Comparison of ENCODE assay signal across 20 cellular contexts in genomic region chr18:37364237-37364636, GRCh38.
DNase-seq lines count a peak whose midpoint lies in the region; ATAC-seq, FAIRE-seq and TF ChIP-seq lines count a peak whose summit lies in the region.
"Had no signal": no experiment of that assay in that cellular context is flagged by ENCODE, and none has a peak within 500 bp of the region (broad histone marks: within the 10 kb centered on the region; RNA-seq: fewer than 3 reads in every experiment).

No MANE protein-coding gene starts in this region.

- WGBS in adrenal gland, 4 donors = 47 to 56% (median 53%) methylated on average over 2 of the region's 2 CpGs
- WGBS in thyroid gland, 2 donors = 44 to 56% methylated on average over 2 of the region's 2 CpGs

- TF ChIP-seq CTCF in adrenal gland (IDR thresholded peaks at IDR 0.05) = no peak
- TF ChIP-seq CTCF in kidney (IDR thresholded peaks at IDR 0.05; ENCODE audit: borderline replicate concordance, extremely low read depth, insufficient read depth) = no peak
- no peak for TF ChIP-seq CTCF in thyroid gland (IDR thresholded peaks at IDR 0.05)
- no peak for TF ChIP-seq CTCF in mesothelial cell of epicardium (IDR thresholded peaks at IDR 0.05; ENCODE audit: unreplicated experiment)

- no peaks in the 10 kb centered on the region for H3K9me3 ChIP-seq in adrenal gland (replicated peaks in 1 of 3)
- no peaks in the 10 kb centered on the region for H3K9me3 ChIP-seq in kidney (ENCODE audit: control insufficient read depth in 1 of 2, low read length in 2 of 2)
- H3K9me3 ChIP-seq in thyroid gland = no peaks in the 10 kb centered on the region
- H3K9me3 ChIP-seq: uterus had no signal

- H3K27ac ChIP-seq in adrenal gland = no peak overlapping the region
- H3K27ac ChIP-seq in kidney (ENCODE audit: low read depth in 2 of 2, low read length in 2 of 2) = no peak overlapping the region
- no peak overlapping the region for H3K27ac ChIP-seq in thyroid gland
- H3K27ac ChIP-seq: hepatocyte, parathyroid adenoma, uterus, WERI-Rb-1 had no signal

- TF ChIP-seq POLR2A in adrenal gland (IDR thresholded peaks at IDR 0.05) (no peak), thyroid gland (IDR thresholded peaks at IDR 0.05) (no peak)

- ATAC-seq in SK-N-SH treated with all-trans-retinoic acid at 6 μM for 48 hours = no peak
- ATAC-seq: stimulated activated naive B cell treated with anti-CD40 and anti-IgM and Interleukin-4, amounts not matched to agents 10 μg/mL and 1 μg/mL and 100 μg/mL, for 72 hours; T-cell had no signal

- peak; percentile 4 for DNase-seq in NCI-H345 (lab: John Stamatoyannopoulos, UW)
- no peak for DNase-seq in NCI-H345 treated with DMSO at 0.1 percent for 48 hours (lab: John Stamatoyannopoulos, UW; ENCODE audit: unreplicated experiment)
- peak; percentile 75 to 92 (median 87) for DNase-seq in adrenal gland
- peak; percentile 84 for DNase-seq in kidney
- DNase-seq in thyroid gland = peak; percentile 92 to 96
- no peak for DNase-seq in mesothelial cell of epicardium (ENCODE audit: low spot score in 2 of 2, unreplicated experiment in 2 of 2)
- DNase-seq in KG1 (lab: John Stamatoyannopoulos, UW) = no peak
- DNase-seq: activated CD4-positive, alpha-beta memory T cell treated with anti-CD3 and anti-CD28 coated beads, Interleukin-2, amount 10 ng/mL, durations not matched to agents 7 days and 5 days; activated T-cell treated with anti-CD3 and anti-CD28 coated beads, Interleukin-2, amount 50 U/mL, for 48 hours; CD8-positive, alpha-beta memory T cell; stimulated activated naive B cell treated with anti-CD40 and anti-IgM and Interleukin-4, amounts not matched to agents 10 μg/mL and 1 μg/mL and 100 μg/mL, for 72 hours; T-cell; uterus; WERI-Rb-1 had no signal

- H3K27me3 ChIP-seq in adrenal gland (no peaks in the 10 kb centered on the region), thyroid gland (no peaks in the 10 kb centered on the region)
- H3K27me3 ChIP-seq: uterus had no signal

- H3K27ac Mint-ChIP-seq in mesothelial cell of epicardium = no peak overlapping the region
- H3K27ac Mint-ChIP-seq: activated CD4-positive, alpha-beta memory T cell treated with anti-CD3 and anti-CD28 coated beads, Interleukin-2, amount 10 ng/mL, durations not matched to agents 7 days and 5 days; activated naive CD8-positive, alpha-beta T cell; CD8-positive, alpha-beta memory T cell; stimulated activated naive B cell treated with anti-CD40 and anti-IgM and Interleukin-4, amounts not matched to agents 10 μg/mL and 1 μg/mL and 100 μg/mL, for 72 hours; T-cell had no signal

- no peak for FAIRE-seq in kidney (lab: Jason Lieb, UNC)
- FAIRE-seq: bronchial epithelial cell, H54 had no signal

- peaks cover 10 to 13% of the 10 kb centered on the region in 2 donors for H3K4me1 ChIP-seq in adrenal gland (replicated peaks in 1 of 2)
- peaks cover 0 to 3% of the 10 kb centered on the region in 2 donors for H3K4me1 ChIP-seq in kidney (ENCODE audit: control insufficient read depth in 1 of 2, insufficient read depth in 1 of 2, low read depth in 1 of 2, low read length in 2 of 2)
- peaks cover 6 to 19% of the 10 kb centered on the region in 2 donors for H3K4me1 ChIP-seq in thyroid gland
- H3K4me1 ChIP-seq: parathyroid adenoma, uterus had no signal

- H3K36me3 ChIP-seq in adrenal gland (replicated peaks in 1 of 2) (no peaks in the 10 kb centered on the region), kidney (ENCODE audit: control insufficient read depth in 1 of 2, insufficient read depth in 2 of 2, low read length in 2 of 2) (no peaks in the 10 kb centered on the region), thyroid gland (no peaks in the 10 kb centered on the region)
- H3K36me3 ChIP-seq: uterus, WERI-Rb-1 had no signal

- peaks cover 6% of the 10 kb centered on the region for H3K4me1 Mint-ChIP-seq in mesothelial cell of epicardium
- H3K4me1 Mint-ChIP-seq: activated CD4-positive, alpha-beta memory T cell treated with anti-CD3 and anti-CD28 coated beads, Interleukin-2, amount 10 ng/mL, durations not matched to agents 7 days and 5 days; CD8-positive, alpha-beta memory T cell; stimulated activated naive B cell treated with anti-CD40 and anti-IgM and Interleukin-4, amounts not matched to agents 10 μg/mL and 1 μg/mL and 100 μg/mL, for 72 hours; T-cell had no signal

- H3K27me3 Mint-ChIP-seq in mesothelial cell of epicardium (ENCODE audit: low read depth) = peaks cover 98% of the 10 kb centered on the region

- no peak overlapping the region for H3K9ac ChIP-seq in kidney (ENCODE audit: low read length in 2 of 2)
- H3K9ac ChIP-seq: parathyroid adenoma had no signal

- H3K36me3 Mint-ChIP-seq in mesothelial cell of epicardium = no peaks in the 10 kb centered on the region
- H3K36me3 Mint-ChIP-seq: activated naive CD8-positive, alpha-beta T cell; CD8-positive, alpha-beta memory T cell; stimulated activated naive B cell treated with anti-CD40 and anti-IgM and Interleukin-4, amounts not matched to agents 10 μg/mL and 1 μg/mL and 100 μg/mL, for 72 hours; T-cell had no signal

- no peaks in the 10 kb centered on the region for H3K9me3 Mint-ChIP-seq in mesothelial cell of epicardium
- H3K9me3 Mint-ChIP-seq: activated CD4-positive, alpha-beta memory T cell treated with anti-CD3 and anti-CD28 coated beads, Interleukin-2, amount 10 ng/mL, durations not matched to agents 7 days and 5 days; T-cell had no signal

- H3K4me3 ChIP-seq in adrenal gland (no peak overlapping the region), kidney (ENCODE audit: low read length in 2 of 2) (no peak overlapping the region), thyroid gland (replicated peaks in 1 of 3) (no peak overlapping the region)
- H3K4me3 ChIP-seq: hepatocyte, uterus had no signal

- no peak overlapping the region for H3K4me3 Mint-ChIP-seq in mesothelial cell of epicardium
- H3K4me3 Mint-ChIP-seq: activated CD4-positive, alpha-beta memory T cell treated with anti-CD3 and anti-CD28 coated beads, Interleukin-2, amount 10 ng/mL, durations not matched to agents 7 days and 5 days; activated naive CD8-positive, alpha-beta T cell; CD8-positive, alpha-beta memory T cell; stimulated activated naive B cell treated with anti-CD40 and anti-IgM and Interleukin-4, amounts not matched to agents 10 μg/mL and 1 μg/mL and 100 μg/mL, for 72 hours; T-cell had no signal

- intact Hi-C loops in adrenal gland (cut with DNase I) = no loop called here
- intact Hi-C loops in kidney (cut with DNase I) = no loop called here
- intact Hi-C loops in thyroid gland (cut with DNase I) = no loop called here

TF ChIP-seq in SK-N-SH treated with all-trans-retinoic acid at 6 μM for 48 hours, 23 proteins besides CTCF, POLR2A, EP300 and RAD21:
- TF ChIP-seq TCF4 (CRISPR knock-in tag; IDR thresholded peaks at IDR 0.05; ENCODE audit: borderline replicate concordance) (no peak), OSR1 (CRISPR knock-in tag; IDR thresholded peaks at IDR 0.05) (no peak), ARNTL (CRISPR knock-in tag; IDR thresholded peaks at IDR 0.05; ENCODE audit: borderline replicate concordance, low read depth) (no peak), SNAI2 (CRISPR knock-in tag; IDR thresholded peaks at IDR 0.05) (no peak), ISL1 (CRISPR knock-in tag; IDR thresholded peaks at IDR 0.05) (no peak), CSDC2 (CRISPR knock-in tag; IDR thresholded peaks at IDR 0.05) (no peak), ZNF8 (CRISPR knock-in tag; IDR thresholded peaks at IDR 0.05) (no peak), ZFP30 (CRISPR knock-in tag; IDR thresholded peaks at IDR 0.05) (no peak), RARB (CRISPR knock-in tag; IDR thresholded peaks at IDR 0.05) (no peak)

Comparison
In these comparisons a context has a peak if more than half of its experiments do, and no peak if none do; other contexts are left out.
1. DNase-seq: peak in NCI-H345 (single experiment), adrenal gland (7 of 7), kidney (single experiment) and thyroid gland (2 of 2); none in NCI-H345 treated with DMSO at 0.1 percent for 48 hours (single experiment), mesothelial cell of epicardium (0 of 2) and KG1 (single experiment).